In the genomic region with DNA sequence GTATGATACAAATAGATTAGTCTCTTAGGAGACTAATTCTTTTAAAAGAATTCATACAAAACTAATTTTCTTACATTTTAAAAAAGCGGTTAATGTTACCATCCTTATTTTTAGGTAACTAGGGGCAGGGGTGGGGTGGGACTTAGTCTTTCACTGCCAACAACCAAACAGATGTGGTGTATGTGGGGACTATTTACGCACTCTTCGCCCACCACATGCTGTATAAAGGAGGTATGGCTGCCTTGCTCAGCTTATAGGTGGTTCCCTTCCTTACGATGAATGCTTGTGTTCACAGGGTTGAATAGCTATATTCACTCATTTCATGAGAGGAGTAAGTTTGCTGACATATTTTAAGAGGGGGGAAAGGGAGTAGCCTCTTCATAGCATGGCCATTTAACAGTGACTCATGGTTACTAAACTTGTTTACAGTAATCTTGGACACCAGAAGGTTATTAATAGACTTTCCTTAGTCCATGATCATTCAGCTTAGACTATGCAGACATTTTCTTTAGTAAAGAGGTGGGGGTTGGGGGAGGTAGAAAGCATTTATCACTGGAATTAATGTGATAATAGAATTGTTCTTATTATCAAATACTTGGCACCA, we compare ENCODE assay signal across 10 cellular contexts.
DNase-seq lines count a peak whose midpoint lies in the region; ATAC-seq and TF ChIP-seq lines count a peak whose summit lies in the region.
"Had no signal": no experiment of that assay in that cellular context is flagged by ENCODE, and none has a peak within 500 bp of the region (broad histone marks: within the 10 kb centered on the region; RNA-seq: fewer than 3 reads in every experiment).

No MANE protein-coding gene starts in this region.

- peak overlapping the region; percentile 86 for H4K91ac ChIP-seq in IMR-90 (ENCODE audit: insufficient read depth, low read depth, low read length)

- peak overlapping the region in 2 of 3 donors; percentile 3 to 58 for H3K27ac Mint-ChIP-seq in CD4-positive, CD25-positive, alpha-beta regulatory T cell
- no peak overlapping the region for H3K27ac Mint-ChIP-seq in mesothelial cell of epicardium
- no peak overlapping the region for H3K27ac Mint-ChIP-seq in activated CD8-positive, alpha-beta T cell treated with anti-CD3 and anti-CD28 coated beads, Interleukin-2, amount 10 ng/mL, durations not matched to agents 7 days and 5 days

- TF ChIP-seq CTCF in IMR-90 (conservative IDR thresholded peaks at IDR 0.05; ENCODE audit: low read depth, low read length) (no peak), mucosa of descending colon (IDR thresholded peaks at IDR 0.05) (no peak), mesothelial cell of epicardium (IDR thresholded peaks at IDR 0.05; ENCODE audit: unreplicated experiment) (no peak)

- no peaks in the 10 kb centered on the region for H3K9me3 ChIP-seq in CD4-positive, CD25-positive, alpha-beta regulatory T cell (ENCODE audit: control insufficient read depth in 2 of 2, low read length in 2 of 2)
- H3K9me3 ChIP-seq in IMR-90 (ENCODE audit: control insufficient read depth, insufficient read depth, low read length) (no peaks in the 10 kb centered on the region), mucosa of descending colon (no peaks in the 10 kb centered on the region), SJCRH30 (replicated peaks) (no peaks in the 10 kb centered on the region)

- peaks cover 17% of the 10 kb centered on the region for H3K36me3 Mint-ChIP-seq in CD4-positive, CD25-positive, alpha-beta regulatory T cell
- H3K36me3 Mint-ChIP-seq in mesothelial cell of epicardium = peaks cover 30% of the 10 kb centered on the region
- H3K36me3 Mint-ChIP-seq in activated CD8-positive, alpha-beta T cell treated with anti-CD3 and anti-CD28 coated beads, Interleukin-2, amount 10 ng/mL, durations not matched to agents 7 days and 5 days (ENCODE audit: low read depth) = peaks cover 85% of the 10 kb centered on the region

- H3K4me3 Mint-ChIP-seq in CD4-positive, CD25-positive, alpha-beta regulatory T cell = peak overlapping the region in 1 of 4 donors; percentile 28
- H3K4me3 Mint-ChIP-seq in mesothelial cell of epicardium = no peak overlapping the region
- H3K4me3 Mint-ChIP-seq in activated CD8-positive, alpha-beta T cell treated with anti-CD3 and anti-CD28 coated beads, Interleukin-2, amount 10 ng/mL, durations not matched to agents 7 days and 5 days = no peak overlapping the region

- peaks cover 6% of the 10 kb centered on the region; the same call in 1 of the 2 replicates for H4K20me1 ChIP-seq in IMR-90 (ENCODE audit: insufficient read depth, low read length)

- H4K5ac ChIP-seq in IMR-90 (ENCODE audit: low read depth, low read length) = peak overlapping the region; percentile 35; the same call in 1 of the 2 replicates

- peak overlapping the region; percentile 64; the same call in 1 of the 2 replicates for H3K14ac ChIP-seq in IMR-90 (replicated peaks; ENCODE audit: low read depth, low read length)

- H2BK120ac ChIP-seq in IMR-90 (ENCODE audit: low read depth, low read length) = peak overlapping the region; percentile 88

- in situ Hi-C loops in IMR-90 (cut with MboI; ENCODE audit: low sequenced_read_pairs) = no loop called here

- H3K27ac ChIP-seq in CD4-positive, CD25-positive, alpha-beta regulatory T cell (ENCODE audit: insufficient read depth, low read length, poor library complexity, severe bottlenecking) = no peak overlapping the region
- peak overlapping the region; percentile 67; the same call in 1 of the 2 replicates for H3K27ac ChIP-seq in IMR-90 (ENCODE audit: insufficient read depth, low read length)
- H3K27ac ChIP-seq in SJCRH30 = no peak overlapping the region

- H2AK9ac ChIP-seq in IMR-90 (replicated peaks; ENCODE audit: low read depth, low read length, poor library complexity) = peak overlapping the region; percentile 91

- H3K23ac ChIP-seq in IMR-90 (ENCODE audit: low read depth, low read length) = peak overlapping the region; percentile 70; the same call in 1 of the 2 replicates

- H3K27me3 ChIP-seq in CD4-positive, CD25-positive, alpha-beta regulatory T cell (ENCODE audit: control insufficient read depth, insufficient read depth, low read length) = no peaks in the 10 kb centered on the region
- H3K27me3 ChIP-seq in IMR-90 (ENCODE audit: control insufficient read depth, insufficient read depth, low read length) (no peaks in the 10 kb centered on the region), SJCRH30 (no peaks in the 10 kb centered on the region)

- CTCF ChIA-PET in IMR-90 (lab: Yijun Ruan, JAX) = interaction anchor here (1.2 kb wide), 1 partner anchor 9 kb away, joined by 3 read pairs; no protein-coding TSS in a partner anchor
- CTCF ChIA-PET in activated CD8-positive, alpha-beta T cell treated with anti-CD3 and anti-CD28 coated beads, Interleukin-2, amount 10 ng/mL, durations not matched to agents 7 days and 5 days (lab: Charles Lee) = interaction anchor here (0.8 to 2.4 kb wide), 4 partner anchors 12 to 60 kb away, joined by 3 to 14 read pairs (median 5); no protein-coding TSS in a partner anchor

- DNase-seq in CD4-positive, CD25-positive, alpha-beta regulatory T cell = no peak
- DNase-seq in IMR-90 (peak; percentile 92), dedifferentiated amniotic fluid mesenchymal stem cell (ENCODE audit: extremely low spot score) (peak; percentile 82), mucosa of descending colon (no peak), mesothelial cell of epicardium (ENCODE audit: low spot score in 2 of 2, unreplicated experiment in 2 of 2) (no peak), NCI-H2171 treated with DMSO at 0.1 percent for 48 hours (lab: John Stamatoyannopoulos, UW) (no peak), SJCRH30 (no peak)
- DNase-seq in activated CD8-positive, alpha-beta T cell treated with anti-CD3 and anti-CD28 coated beads, Interleukin-2, amount 10 ng/mL, durations not matched to agents 7 days and 5 days = no peak
- DNase-seq: cortex of kidney, NCI-H774 had no signal

- no peak for TF ChIP-seq RAD21 in IMR-90 (IDR thresholded peaks at IDR 0.05; ENCODE audit: low read length)

- H3K18ac ChIP-seq in IMR-90 (ENCODE audit: low read depth, low read length) = peak overlapping the region; percentile 85; the same call in 1 of the 2 replicates

- H3K56ac ChIP-seq in IMR-90 (ENCODE audit: extremely low read depth, insufficient read depth, low read length) = peak overlapping the region; percentile 46; the same call in 1 of the 2 replicates

- no peak overlapping the region for H3K4me3 ChIP-seq in CD4-positive, CD25-positive, alpha-beta regulatory T cell (ENCODE audit: low read depth, low read length)
- no peak overlapping the region for H3K4me3 ChIP-seq in IMR-90 (ENCODE audit: insufficient read depth, low read depth, low read length)
- no peak overlapping the region for H3K4me3 ChIP-seq in mucosa of descending colon
- H3K4me3 ChIP-seq in SJCRH30 = no peak overlapping the region

- H3K4me1 Mint-ChIP-seq in CD4-positive, CD25-positive, alpha-beta regulatory T cell = peaks cover 57 to 93% (median 79%) of the 10 kb centered on the region in 4 donors
- H3K4me1 Mint-ChIP-seq in mesothelial cell of epicardium = peaks cover 2% of the 10 kb centered on the region
- peaks cover 85% of the 10 kb centered on the region for H3K4me1 Mint-ChIP-seq in activated CD8-positive, alpha-beta T cell treated with anti-CD3 and anti-CD28 coated beads, Interleukin-2, amount 10 ng/mL, durations not matched to agents 7 days and 5 days (ENCODE audit: low read depth)

- no CpG with 5 or more reads among the region's 4 CpGs for WGBS in IMR-90 (ENCODE audit: extremely low coverage in 2 of 2, insufficient read length in 1 of 2), 2 experiments

- H3K9me3 Mint-ChIP-seq in CD4-positive, CD25-positive, alpha-beta regulatory T cell = no peaks in the 10 kb centered on the region
- H3K9me3 Mint-ChIP-seq in mesothelial cell of epicardium = peaks cover 13% of the 10 kb centered on the region
- no peaks in the 10 kb centered on the region for H3K9me3 Mint-ChIP-seq in activated CD8-positive, alpha-beta T cell treated with anti-CD3 and anti-CD28 coated beads, Interleukin-2, amount 10 ng/mL, durations not matched to agents 7 days and 5 days (ENCODE audit: insufficient read depth)

- dilution Hi-C loops in IMR-90 (cut with HindIII; ENCODE audit: low sequenced_read_pairs, unreplicated experiment) = no loop called here

- no peaks in the 10 kb centered on the region for H3K27me3 Mint-ChIP-seq in CD4-positive, CD25-positive, alpha-beta regulatory T cell
- no peaks in the 10 kb centered on the region for H3K27me3 Mint-ChIP-seq in mesothelial cell of epicardium (ENCODE audit: low read depth)
- no peaks in the 10 kb centered on the region for H3K27me3 Mint-ChIP-seq in activated CD8-positive, alpha-beta T cell treated with anti-CD3 and anti-CD28 coated beads, Interleukin-2, amount 10 ng/mL, durations not matched to agents 7 days and 5 days (ENCODE audit: low read depth)

- H2BK15ac ChIP-seq in IMR-90 (ENCODE audit: low read depth, low read length) = peak overlapping the region; percentile 91; the same call in 1 of the 3 replicates

- H2BK5ac ChIP-seq in IMR-90 (ENCODE audit: low read depth, low read length, poor library complexity, severe bottlenecking) = peak overlapping the region; percentile 89

- no peak for ATAC-seq in CD4-positive, CD25-positive, alpha-beta regulatory T cell (ENCODE audit: low read depth in 2 of 2)
- ATAC-seq in IMR-90 (ENCODE audit: low read depth) (peak; percentile 89), mucosa of descending colon (peak; percentile 70)
- no peak for ATAC-seq in activated CD8-positive, alpha-beta T cell treated with anti-CD3 and anti-CD28 coated beads, Interleukin-2, amount 10 ng/mL, durations not matched to agents 7 days and 5 days

- peak overlapping the region; percentile 26 for H2AFZ ChIP-seq in IMR-90 (replicated peaks; ENCODE audit: low read length, poor library complexity)

- H3K9me1 ChIP-seq in IMR-90 (ENCODE audit: insufficient read depth, low read length) = peaks cover 12% of the 10 kb centered on the region

- no TSS peak for BruUV-seq in IMR-90 (replicated peaks; lab: Mats Ljungman, UMichigan)

- H3K79me1 ChIP-seq in IMR-90 (ENCODE audit: low read depth in 1 of 2, low read length in 2 of 2) = peaks cover 24 to 58% of the 10 kb centered on the region in 2 experiments

- H3K4me2 ChIP-seq in IMR-90 (ENCODE audit: low read depth, low read length) = peak overlapping the region; percentile 38

- H3K4me1 ChIP-seq in CD4-positive, CD25-positive, alpha-beta regulatory T cell (ENCODE audit: control insufficient read depth, insufficient read depth, low read length, poor library complexity, severe bottlenecking) = peaks cover 55% of the 10 kb centered on the region
- H3K4me1 ChIP-seq in IMR-90 (ENCODE audit: control insufficient read depth, insufficient read depth, low read length) = peaks cover 12% of the 10 kb centered on the region
- no peaks in the 10 kb centered on the region for H3K4me1 ChIP-seq in mucosa of descending colon (ENCODE audit: low read depth)
- H3K4me1 ChIP-seq in SJCRH30 = no peaks in the 10 kb centered on the region

- POLR2A ChIA-PET in IMR-90 (lab: Charles Lee; ENCODE audit: unreplicated experiment) = no interaction called here
- POLR2A ChIA-PET in activated CD8-positive, alpha-beta T cell treated with anti-CD3 and anti-CD28 coated beads, Interleukin-2, amount 10 ng/mL, durations not matched to agents 7 days and 5 days (lab: Charles Lee) = no interaction called here

- H3K9ac ChIP-seq in IMR-90 (ENCODE audit: low read depth, low read length) = no peak overlapping the region

- no peak for TF ChIP-seq POLR2A in IMR-90 (IDR thresholded peaks at IDR 0.05; ENCODE audit: low read depth, low read length)

- H3K36me3 ChIP-seq in CD4-positive, CD25-positive, alpha-beta regulatory T cell (ENCODE audit: control insufficient read depth, insufficient read depth, low read length) = peaks cover 10% of the 10 kb centered on the region
- H3K36me3 ChIP-seq in IMR-90 (ENCODE audit: control insufficient read depth, insufficient read depth, low read length) (peaks cover 6% of the 10 kb centered on the region; the same call in 1 of the 2 replicates), mucosa of descending colon (ENCODE audit: low read depth) (no peaks in the 10 kb centered on the region), SJCRH30 (peaks cover 8% of the 10 kb centered on the region; the same call in 1 of the 2 replicates)

- intact Hi-C loops in IMR-90 (cut with micrococcal nuclease) (loop anchor here (10.0 kb wide), 1 partner anchor 850 kb away; a partner anchor contains a TSS), mucosa of descending colon (cut with DNase I, micrococcal nuclease) (no loop called here)

- H2BK20ac ChIP-seq in IMR-90 (ENCODE audit: low read depth, low read length) = peak overlapping the region; percentile 58

- peak overlapping the region; percentile 98 for H2AK5ac ChIP-seq in IMR-90 (ENCODE audit: low read depth, low read length)

- H4K8ac ChIP-seq in IMR-90 (ENCODE audit: low read depth in 2 of 2, low read length in 2 of 2) = peak overlapping the region in 1 of 2 experiments; percentile 96; a peak in 2 of 4 replicates

- H3K4ac ChIP-seq in IMR-90 (ENCODE audit: low read depth, low read length) = peak overlapping the region; percentile 91

Comparison
In these comparisons a context has a peak if more than half of its experiments do, and no peak if none do; other contexts are left out.
1. ATAC-seq: peak in IMR-90 (single experiment) and mucosa of descending colon (single experiment); none in CD4-positive, CD25-positive, alpha-beta regulatory T cell (0 of 2) and activated CD8-positive, alpha-beta T cell treated with anti-CD3 and anti-CD28 coated beads, Interleukin-2, amount 10 ng/mL, durations not matched to agents 7 days and 5 days (single experiment).
2. DNase-seq: peak in IMR-90 (single experiment) and dedifferentiated amniotic fluid mesenchymal stem cell (single experiment); none in CD4-positive, CD25-positive, alpha-beta regulatory T cell (0 of 3), mucosa of descending colon (0 of 3), mesothelial cell of epicardium (0 of 2), NCI-H2171 treated with DMSO at 0.1 percent for 48 hours (single experiment), SJCRH30 (0 of 2) and activated CD8-positive, alpha-beta T cell treated with anti-CD3 and anti-CD28 coated beads, Interleukin-2, amount 10 ng/mL, durations not matched to agents 7 days and 5 days (single experiment).
3. H3K27ac Mint-ChIP-seq: peak in CD4-positive, CD25-positive, alpha-beta regulatory T cell (2 of 3); none in mesothelial cell of epicardium (single experiment) and activated CD8-positive, alpha-beta T cell treated with anti-CD3 and anti-CD28 coated beads, Interleukin-2, amount 10 ng/mL, durations not matched to agents 7 days and 5 days (single experiment).